In genomic region chr3:150751781-150752263, GRCh38 we compare ENCODE assay signal across 11 cellular contexts. TPM values are rescaled to one million over a fixed set of nuclear protein-coding genes. Genes with fewer than 3 reads are reported as not detected.
DNase-seq lines count a peak whose midpoint lies in the region; ATAC-seq and TF ChIP-seq lines count a peak whose summit lies in the region.
"Had no signal": no experiment of that assay in that cellular context is flagged by ENCODE, and none has a peak within 500 bp of the region (broad histone marks: within the 10 kb centered on the region; RNA-seq: fewer than 3 reads in every experiment).

No MANE protein-coding gene starts in this region.

- H3K4me3 ChIP-seq in prostate gland, result no peak overlapping the region
- H3K4me3 ChIP-seq: SK-N-MC had no signal

- H3K4me3 Mint-ChIP-seq in T-helper 2 cell treated with Interferon-gamma antibody and Interleukin-4, amounts not matched to agents 5 μg/mL and 100 μg/mL, for 36 hours, result peak overlapping the region; percentile 1
- H3K4me3 Mint-ChIP-seq in chondrocyte (ENCODE audit: unreplicated experiment), result no peak overlapping the region
- H3K4me3 Mint-ChIP-seq: memory B cell had no signal

- intact Hi-C loops in prostate gland (cut with DNase I), result no loop called here

- no peaks in the 10 kb centered on the region for H3K36me3 ChIP-seq in prostate gland

- H3K4me1 Mint-ChIP-seq in T-helper 2 cell treated with Interferon-gamma antibody and Interleukin-4, amounts not matched to agents 5 μg/mL and 100 μg/mL, for 36 hours (ENCODE audit: low read depth), result peaks cover 70% of the 10 kb centered on the region
- peaks cover 64% of the 10 kb centered on the region for H3K4me1 Mint-ChIP-seq in chondrocyte (ENCODE audit: low read depth)

- no peak for TF ChIP-seq POLR2A in prostate gland (IDR thresholded peaks at IDR 0.05)

- ATAC-seq in HG02623 (IDR thresholded peaks at IDR 0.05; ENCODE audit: unreplicated experiment), result no peak
- ATAC-seq in HG03520 (IDR thresholded peaks at IDR 0.05; ENCODE audit: unreplicated experiment), result no peak

- no peaks in the 10 kb centered on the region for H3K27me3 Mint-ChIP-seq in T-helper 2 cell treated with Interferon-gamma antibody and Interleukin-4, amounts not matched to agents 5 μg/mL and 100 μg/mL, for 36 hours (ENCODE audit: low read depth)
- H3K27me3 Mint-ChIP-seq in chondrocyte (ENCODE audit: low read depth), result no peaks in the 10 kb centered on the region
- H3K27me3 Mint-ChIP-seq: memory B cell had no signal

- H3K9me3 ChIP-seq in prostate gland, result no peaks in the 10 kb centered on the region

- peaks cover 6% of the 10 kb centered on the region for H3K9me3 Mint-ChIP-seq in T-helper 2 cell treated with Interferon-gamma antibody and Interleukin-4, amounts not matched to agents 5 μg/mL and 100 μg/mL, for 36 hours
- no peaks in the 10 kb centered on the region for H3K9me3 Mint-ChIP-seq in chondrocyte (ENCODE audit: low read depth)
- H3K9me3 Mint-ChIP-seq: memory B cell had no signal

- peak overlapping the region; percentile 59 to 84 for H3K27ac ChIP-seq in prostate gland
- H3K27ac ChIP-seq: SK-N-MC had no signal

- peaks cover 12% of the 10 kb centered on the region for H3K4me1 ChIP-seq in prostate gland (replicated peaks)

- H3K36me3 Mint-ChIP-seq in T-helper 2 cell treated with Interferon-gamma antibody and Interleukin-4, amounts not matched to agents 5 μg/mL and 100 μg/mL, for 36 hours (ENCODE audit: low read depth), result peaks cover 51% of the 10 kb centered on the region
- peaks cover 3% of the 10 kb centered on the region for H3K36me3 Mint-ChIP-seq in chondrocyte (ENCODE audit: low read depth)

- H3K27me3 ChIP-seq in prostate gland (replicated peaks; ENCODE audit: insufficient read depth), result no peaks in the 10 kb centered on the region

- WGBS in prostate gland, result 25% methylated on average over 2 of the region's 2 CpGs

- DNase-seq in T-helper 2 cell treated with Interferon-gamma antibody and Interleukin-4, amounts not matched to agents 5 μg/mL and 100 μg/mL, for 36 hours (ENCODE audit: low spot score), result no peak
- DNase-seq in T-helper 2 cell, result no peak
- peak; percentile 77 for DNase-seq in NCI-H2029 (lab: John Stamatoyannopoulos, UW)
- no peak for DNase-seq in chondrocyte (ENCODE audit: low spot score)
- peak; percentile 76 for DNase-seq in prostate gland (ENCODE audit: low spot score)
- no peak for DNase-seq in NOMO-1 treated with DMSO at 0.1 percent for 48 hours (lab: John Stamatoyannopoulos, UW; ENCODE audit: unreplicated experiment)
- DNase-seq: central memory CD4-positive, alpha-beta T cell had no signal

- TF ChIP-seq CTCF in chondrocyte (IDR thresholded peaks at IDR 0.05) (no peak), prostate gland (IDR thresholded peaks at IDR 0.05) (no peak)

- peak overlapping the region; percentile 57 for H3K27ac Mint-ChIP-seq in T-helper 2 cell treated with Interferon-gamma antibody and Interleukin-4, amounts not matched to agents 5 μg/mL and 100 μg/mL, for 36 hours
- H3K27ac Mint-ChIP-seq in chondrocyte (ENCODE audit: unreplicated experiment), result peak overlapping the region; percentile 45

RNA-seq across cellular contexts. Expression of gene SIAH2, which starts 11.1 kb away (rescaled TPM):
- 24.3 to 39.7 TPM (median 39.2 TPM) in 3 replicates for total RNA-seq in chondrocyte
- 10 to 100 TPM; 47.4 to 48.9 TPM for total RNA-seq in prostate gland

RNA-seq across cellular contexts. Expression of gene ERICH6, which starts 48.1 kb away (rescaled TPM):
- total RNA-seq in chondrocyte, result not detected in 3 replicates
- under 1 TPM; 0.09 to 0.57 TPM for total RNA-seq in prostate gland

Comparison
In these comparisons a context has a peak if more than half of its experiments do, and no peak if none do; other contexts are left out.
1. DNase-seq: peak in NCI-H2029 (single experiment) and prostate gland (single experiment); none in T-helper 2 cell treated with Interferon-gamma antibody and Interleukin-4, amounts not matched to agents 5 μg/mL and 100 μg/mL, for 36 hours (single experiment), T-helper 2 cell (0 of 5), chondrocyte (single experiment) and NOMO-1 treated with DMSO at 0.1 percent for 48 hours (single experiment).